ENCODE assay signal across 25 cellular contexts in the genomic region with DNA sequence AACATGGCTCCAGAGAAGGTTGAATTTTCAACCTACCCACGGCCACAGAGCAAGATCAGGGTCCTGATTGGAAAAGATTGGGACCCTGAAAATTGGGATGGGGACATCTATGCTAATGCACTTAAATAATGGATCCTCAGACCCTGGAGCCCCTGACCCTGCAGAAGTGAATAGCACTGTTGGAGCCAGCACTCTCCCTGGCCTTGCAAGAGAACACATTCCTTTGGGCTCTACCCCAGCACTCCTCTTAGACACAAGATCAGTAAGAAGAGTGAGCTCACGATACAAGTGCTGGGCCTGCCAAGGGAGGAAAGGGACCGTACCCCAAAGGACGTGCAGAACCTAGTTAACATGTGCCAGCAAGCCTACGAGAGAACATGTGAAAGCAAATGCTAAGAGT. TPM values are rescaled to one million over a fixed set of nuclear protein-coding genes. Genes with fewer than 3 reads are reported as not detected.
DNase-seq lines count a peak whose midpoint lies in the region; ATAC-seq, FAIRE-seq and TF ChIP-seq lines count a peak whose summit lies in the region.
"Had no signal": no experiment of that assay in that cellular context is flagged by ENCODE, and none has a peak within 500 bp of the region (broad histone marks: within the 10 kb centered on the region; RNA-seq: fewer than 3 reads in every experiment).

No MANE protein-coding gene starts in this region.

- no peaks in the 10 kb centered on the region for H3K36me3 Mint-ChIP-seq in GM23338 (ENCODE audit: low read depth)
- H3K36me3 Mint-ChIP-seq: CD4-positive, alpha-beta memory T cell had no signal

- CTCF ChIA-PET in PC-3 (lab: Charles Lee) = no interaction called here

- H3K79me2 ChIP-seq in GM23338 (replicated peaks; ENCODE audit: insufficient read depth) (no peaks in the 10 kb centered on the region), OCI-LY3 (ENCODE audit: low read length) (no peaks in the 10 kb centered on the region), keratinocyte (ENCODE audit: control insufficient read depth, insufficient read depth, low read length) (no peaks in the 10 kb centered on the region), PC-3 (ENCODE audit: low read length) (no peaks in the 10 kb centered on the region)

- peak; percentile 65 for ATAC-seq in GM23338
- ATAC-seq in PC-3 = no peak
- no peak for ATAC-seq in body of pancreas

- H3F3A ChIP-seq in GM23338 (replicated peaks; ENCODE audit: low read depth) (no peaks in the 10 kb centered on the region), PC-3 (ENCODE audit: low read length, unreplicated experiment) (no peaks in the 10 kb centered on the region)

- no peaks in the 10 kb centered on the region for H3K36me3 ChIP-seq in GM23338 (ENCODE audit: insufficient read depth)
- H3K36me3 ChIP-seq in OCI-LY3 (replicated peaks; ENCODE audit: low read depth, low read length) = no peaks in the 10 kb centered on the region
- H3K36me3 ChIP-seq in keratinocyte (ENCODE audit: control insufficient read depth in 2 of 2, extremely low read depth in 1 of 2, insufficient read depth in 2 of 2, low read length in 2 of 2) = no peaks in the 10 kb centered on the region
- no peaks in the 10 kb centered on the region for H3K36me3 ChIP-seq in PC-3 (ENCODE audit: low read depth, low read length)
- no peaks in the 10 kb centered on the region for H3K36me3 ChIP-seq in body of pancreas (replicated peaks in 1 of 2; ENCODE audit: insufficient read depth in 1 of 2, low read depth in 2 of 2)

- POLR2A ChIA-PET in PC-3 (lab: Charles Lee; ENCODE audit: unreplicated experiment) = no interaction called here

- H3K4me2 ChIP-seq in GM23338 (no peak overlapping the region), OCI-LY3 (ENCODE audit: low read length) (peak overlapping the region; percentile 56), keratinocyte (ENCODE audit: control insufficient read depth, extremely low read depth, insufficient read depth, low read depth, low read length) (no peak overlapping the region), PC-3 (ENCODE audit: low read length) (no peak overlapping the region)

- no TSS peak for BruUV-seq in PC-3 (replicated peaks; lab: Mats Ljungman, UMichigan)

- no peak overlapping the region; the same call in 1 of the 2 replicates for H3K27ac Mint-ChIP-seq in GM23338

- no peak for FAIRE-seq in keratinocyte (lab: Jason Lieb, UNC)
- FAIRE-seq: GM12891, GM18507 had no signal

- H3K27ac ChIP-seq in GM23338 (ENCODE audit: low read depth) (no peak overlapping the region), OCI-LY3 (ENCODE audit: low read length) (peak overlapping the region; percentile 20; the same call in 1 of the 2 replicates), keratinocyte (ENCODE audit: control insufficient read depth, insufficient read depth, low read length) (no peak overlapping the region), PC-3 (ENCODE audit: low read length) (no peak overlapping the region), body of pancreas (no peak overlapping the region)

- H2AFZ ChIP-seq in GM23338 = peak overlapping the region; percentile 83; the same call in 1 of the 2 replicates
- H2AFZ ChIP-seq in OCI-LY3 (ENCODE audit: low read depth, low read length) = peak overlapping the region; percentile 96
- peak overlapping the region; percentile 39 for H2AFZ ChIP-seq in keratinocyte (ENCODE audit: control insufficient read depth, low read length)
- no peak overlapping the region for H2AFZ ChIP-seq in PC-3 (ENCODE audit: low read length)

- no peaks in the 10 kb centered on the region for H3K4me1 Mint-ChIP-seq in GM23338

- H3K4me1 ChIP-seq in GM23338 (ENCODE audit: insufficient read depth) (no peaks in the 10 kb centered on the region), OCI-LY3 (ENCODE audit: low read length) (peaks cover 55% of the 10 kb centered on the region), keratinocyte (ENCODE audit: control insufficient read depth, extremely low read depth, insufficient read depth, low read length) (peaks cover 4% of the 10 kb centered on the region), PC-3 (ENCODE audit: insufficient read depth, low read length) (peaks cover 8% of the 10 kb centered on the region; the same call in 1 of the 2 replicates), body of pancreas (peaks cover 21% of the 10 kb centered on the region)

- no peak overlapping the region for H3K4me3 Mint-ChIP-seq in GM23338
- H3K4me3 Mint-ChIP-seq: CD4-positive, alpha-beta memory T cell had no signal

- WGBS in body of pancreas, 2 donors = 79 to 87% methylated on average over 5 of the region's 5 CpGs

- no peaks in the 10 kb centered on the region for H3K27me3 ChIP-seq in GM23338 (ENCODE audit: insufficient read depth)
- H3K27me3 ChIP-seq in OCI-LY3 (ENCODE audit: low read depth, low read length) = no peaks in the 10 kb centered on the region
- peaks cover 7% of the 10 kb centered on the region for H3K27me3 ChIP-seq in keratinocyte (ENCODE audit: control insufficient read depth, extremely low read depth, insufficient read depth, low read length)
- no peaks in the 10 kb centered on the region for H3K27me3 ChIP-seq in PC-3 (ENCODE audit: low read length)
- no peaks in the 10 kb centered on the region for H3K27me3 ChIP-seq in body of pancreas

- H4K20me1 ChIP-seq in GM23338 (replicated peaks; ENCODE audit: insufficient read depth) (no peaks in the 10 kb centered on the region), OCI-LY3 (ENCODE audit: insufficient read depth, low read length) (no peaks in the 10 kb centered on the region), keratinocyte (ENCODE audit: control insufficient read depth, extremely low read depth, insufficient read depth, low read length) (no peaks in the 10 kb centered on the region), PC-3 (ENCODE audit: low read length) (no peaks in the 10 kb centered on the region)

- intact Hi-C loops in PC-3 (cut with micrococcal nuclease) (no loop called here), body of pancreas (cut with DNase I) (no loop called here)

- no peaks in the 10 kb centered on the region for H3K27me3 Mint-ChIP-seq in GM23338 (ENCODE audit: insufficient read depth, low read depth, poor library complexity)

- no peaks in the 10 kb centered on the region for H3K9me1 ChIP-seq in keratinocyte (ENCODE audit: control insufficient read depth, extremely low read depth, insufficient read depth, low read length)

- H3K4me3 ChIP-seq in GM23338 (no peak overlapping the region), OCI-LY3 (ENCODE audit: low read length) (peak overlapping the region; percentile 25; the same call in 1 of the 2 replicates), epithelial cell of esophagus (ENCODE audit: low read length) (no peak overlapping the region), keratinocyte (ENCODE audit: control insufficient read depth in 2 of 3, extremely low read depth in 1 of 3, insufficient read depth in 2 of 3, low read depth in 1 of 3, low read length in 3 of 3) (no peak overlapping the region), PC-3 (ENCODE audit: low read length) (no peak overlapping the region), body of pancreas (no peak overlapping the region)

- no peak for TF ChIP-seq POLR2A in body of pancreas (IDR thresholded peaks at IDR 0.05)

- H3K9me2 ChIP-seq in GM23338 (ENCODE audit: insufficient read depth) = no peaks in the 10 kb centered on the region
- H3K9me2 ChIP-seq in PC-3 (replicated peaks; ENCODE audit: low read length) = no peaks in the 10 kb centered on the region

- TF ChIP-seq CTCF in GM23338 (conservative IDR thresholded peaks at IDR 0.05; ENCODE audit: low read depth in 2 of 2) (no peak), OCI-LY3 (IDR thresholded peaks at IDR 0.05; ENCODE audit: low read depth, low read length) (no peak), epithelial cell of esophagus (IDR thresholded peaks at IDR 0.05; ENCODE audit: insufficient read depth, low read depth, low read length, missing control alignments) (no peak), keratinocyte (optimal IDR thresholded peaks at IDR 0.05 in 1 of 3, IDR thresholded peaks at IDR 0.05 in 1 of 3, conservative IDR thresholded peaks at IDR 0.05 in 1 of 3; ENCODE audit: extremely low read depth in 1 of 3, insufficient read depth in 2 of 3, low read length in 3 of 3) (no peak), PC-3 (conservative IDR thresholded peaks at IDR 0.05; ENCODE audit: low read depth, low read length) (no peak), body of pancreas (IDR thresholded peaks at IDR 0.05) (no peak)

- H3K9me3 ChIP-seq in OCI-LY3 (ENCODE audit: insufficient read depth, low read length) = no peaks in the 10 kb centered on the region
- no peaks in the 10 kb centered on the region for H3K9me3 ChIP-seq in keratinocyte (ENCODE audit: control insufficient read depth, low read depth, low read length)
- H3K9me3 ChIP-seq in PC-3 (ENCODE audit: low read length) = no peaks in the 10 kb centered on the region
- no peaks in the 10 kb centered on the region for H3K9me3 ChIP-seq in body of pancreas

- dilution Hi-C loops in keratinocyte (cut with MboI; ENCODE audit: extremely low pct_ligation_motif_present, low sequenced_read_pairs) = no loop called here

- H3K9ac ChIP-seq in OCI-LY3 (ENCODE audit: low read length) = peak overlapping the region; percentile 44; the same call in 1 of the 2 replicates
- H3K9ac ChIP-seq in keratinocyte (ENCODE audit: control insufficient read depth, extremely low read depth, insufficient read depth, low read length) = no peak overlapping the region
- H3K9ac ChIP-seq in PC-3 (ENCODE audit: low read length) = no peak overlapping the region

- H3K9me3 Mint-ChIP-seq in GM23338 = no peaks in the 10 kb centered on the region
- H3K9me3 Mint-ChIP-seq: CD4-positive, alpha-beta memory T cell had no signal

- DNase-seq in GM23338 (ENCODE audit: low spot score) = no peak
- DNase-seq in epithelial cell of esophagus (ENCODE audit: low read depth) = peak; percentile 36
- no peak for DNase-seq in keratinocyte (ENCODE audit: low read depth, low spot score)
- DNase-seq in PC-3 = no peak
- DNase-seq in NCI-H510A treated with DMSO at 0.1 percent for 48 hours (lab: John Stamatoyannopoulos, UW) = no peak
- no peak for DNase-seq in NCI-H2107 treated with DMSO at 0.1 percent for 48 hours (lab: John Stamatoyannopoulos, UW; ENCODE audit: unreplicated experiment)
- DNase-seq in body of pancreas = no peak
- DNase-seq: C1 segment of cervical spinal cord; Calu3; CD4-positive, alpha-beta memory T cell; COR-L47; DMS53; DMS79 treated with DMSO at 0.1 percent for 48 hours; GF-D8; GOT3; H7; HCEC 1CT had no signal

RNA-seq across cellular contexts. Expression of gene CXCL13, which starts 19.9 kb away (rescaled TPM):
- total RNA-seq in GM23338 (2014; rRNA removed; shearing (Covaris generic)) = not detected in 2 replicates
- polyA plus RNA-seq in GM23338 (2016; fragmentation: Nextera tagmentation; extraction: Ambion mirVana) (not detected in 2 replicates), keratinocyte (not detected in 3 replicates)
- not detected for polyA plus RNA-seq in keratinocyte (2011; ENCODE audit: low read depth)
- not detected in 2 replicates for polyA plus RNA-seq in keratinocyte (2011; cell fraction: cytosol; rRNA removed)
- polyA plus RNA-seq in keratinocyte (2011; cell fraction: nucleus; rRNA removed) = not detected in 2 replicates
- not detected in 2 replicates for polyA plus RNA-seq in keratinocyte (2012; ENCODE audit: low replicate concordance)
- not detected in 3 replicates for polyA minus RNA-seq in keratinocyte
- polyA minus RNA-seq in keratinocyte (2011; cell fraction: cytosol; rRNA and poly(A)+ RNA removed) = not detected
- not detected in 2 replicates for polyA minus RNA-seq in keratinocyte (2011; cell fraction: nucleus; rRNA and poly(A)+ RNA removed)
- total RNA-seq in PC-3 (2014; rRNA removed) (not detected in 2 replicates), body of pancreas (not detected)
- total RNA-seq: A172; A673; Calu3; CD4-positive, alpha-beta memory T cell; Daoy; G401; H7 had no signal
- polyA plus RNA-seq: BJ had no signal
